In the genomic region with DNA sequence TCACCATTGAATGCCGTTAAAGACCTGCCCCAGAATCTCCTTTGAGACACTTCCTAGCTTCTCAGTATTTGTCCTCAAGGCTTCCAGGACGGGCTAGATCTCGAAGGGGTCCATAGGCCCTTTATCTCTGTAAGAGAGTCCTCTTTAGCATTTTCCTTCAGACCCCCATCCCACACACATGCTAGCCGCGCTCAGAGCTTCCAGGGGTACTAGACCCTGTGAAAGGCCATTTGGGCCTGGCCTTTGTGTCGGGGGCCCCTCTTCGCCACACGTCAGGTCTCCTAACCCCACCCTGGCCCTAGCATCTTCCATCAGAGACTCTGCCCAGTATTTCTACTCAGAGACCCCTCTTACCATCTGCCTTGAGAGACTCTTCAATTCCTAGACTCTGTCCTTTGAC, we compare ENCODE assay signal across 7 cellular contexts. TPM values are rescaled to one million over a fixed set of nuclear protein-coding genes. Genes with fewer than 3 reads are reported as not detected.
DNase-seq lines count a peak whose midpoint lies in the region; ATAC-seq and TF ChIP-seq lines count a peak whose summit lies in the region.

No MANE protein-coding gene starts in this region.

- H3K36me3 Mint-ChIP-seq in HFFc6 (ENCODE audit: low read depth) = peaks cover 20% of the 10 kb centered on the region; the same call in 1 of the 2 replicates
- peaks cover 12 to 16% of the 10 kb centered on the region in 2 donors for H3K36me3 Mint-ChIP-seq in activated T-cell treated with anti-CD3 and anti-CD28 coated beads, Interleukin-2, amount 50 U/mL, for 72 hours (ENCODE audit: insufficient read depth in 2 of 2)
- peaks cover 8 to 39% of the 10 kb centered on the region in 2 donors for H3K36me3 Mint-ChIP-seq in stimulated activated naive B cell treated with anti-CD40 and anti-IgM and Interleukin-4, amounts not matched to agents 10 μg/mL and 1 μg/mL and 100 μg/mL, for 72 hours

- H3K27me3 Mint-ChIP-seq in HFFc6 (ENCODE audit: insufficient read depth) = no peaks in the 10 kb centered on the region; the same call in none of the 2 replicates
- H3K27me3 Mint-ChIP-seq in activated T-cell treated with anti-CD3 and anti-CD28 coated beads, Interleukin-2, amount 50 U/mL, for 72 hours (ENCODE audit: low read depth) = no peaks in the 10 kb centered on the region
- no peaks in the 10 kb centered on the region for H3K27me3 Mint-ChIP-seq in stimulated activated naive B cell treated with anti-CD40 and anti-IgM and Interleukin-4, amounts not matched to agents 10 μg/mL and 1 μg/mL and 100 μg/mL, for 72 hours

- peak overlapping the region; percentile 97 for H3K4me3 Mint-ChIP-seq in HFFc6
- H3K4me3 Mint-ChIP-seq in activated T-cell treated with anti-CD3 and anti-CD28 coated beads, Interleukin-2, amount 50 U/mL, for 72 hours = peak overlapping the region; percentile 98
- H3K4me3 Mint-ChIP-seq in stimulated activated naive B cell treated with anti-CD40 and anti-IgM and Interleukin-4, amounts not matched to agents 10 μg/mL and 1 μg/mL and 100 μg/mL, for 72 hours = peak overlapping the region; percentile 89 to 97

- H3K9me3 Mint-ChIP-seq in HFFc6 = no peaks in the 10 kb centered on the region
- H3K9me3 Mint-ChIP-seq in activated T-cell treated with anti-CD3 and anti-CD28 coated beads, Interleukin-2, amount 50 U/mL, for 72 hours = no peaks in the 10 kb centered on the region
- H3K9me3 Mint-ChIP-seq in stimulated activated naive B cell treated with anti-CD40 and anti-IgM and Interleukin-4, amounts not matched to agents 10 μg/mL and 1 μg/mL and 100 μg/mL, for 72 hours = no peaks in the 10 kb centered on the region

- DNase-seq in HFFc6 (no peak), SW480 (ENCODE audit: low spot score) (no peak)
- DNase-seq in activated T-cell treated with anti-CD3 and anti-CD28 coated beads, Interleukin-2, amount 50 U/mL, for 72 hours = no peak
- DNase-seq in stimulated activated naive B cell treated with anti-CD40 and anti-IgM and Interleukin-4, amounts not matched to agents 10 μg/mL and 1 μg/mL and 100 μg/mL, for 72 hours = no peak
- no peak for DNase-seq in stimulated activated CD4-positive, alpha-beta T cell treated with anti-CD3 and anti-CD28 coated beads, Interleukin-12 subunit alpha, Interleukin-12 subunit beta, amount 100 ng/mL, for 4 hours

- TF ChIP-seq CTCF in HFFc6 (IDR thresholded peaks at IDR 0.05) = no peak

- H3K27ac Mint-ChIP-seq in HFFc6 = peak overlapping the region; percentile 98
- peak overlapping the region; percentile 98 for H3K27ac Mint-ChIP-seq in activated T-cell treated with anti-CD3 and anti-CD28 coated beads, Interleukin-2, amount 50 U/mL, for 72 hours
- peak overlapping the region; percentile 99 for H3K27ac Mint-ChIP-seq in stimulated activated naive B cell treated with anti-CD40 and anti-IgM and Interleukin-4, amounts not matched to agents 10 μg/mL and 1 μg/mL and 100 μg/mL, for 72 hours

- ATAC-seq in activated T-cell treated with anti-CD3 and anti-CD28 coated beads, Interleukin-2, amount 50 U/mL, for 72 hours (replicated peaks in 1 of 2) = no peak
- ATAC-seq in stimulated activated naive B cell treated with anti-CD40 and anti-IgM and Interleukin-4, amounts not matched to agents 10 μg/mL and 1 μg/mL and 100 μg/mL, for 72 hours (replicated peaks) = no peak
- no peak for ATAC-seq in HG02884 (IDR thresholded peaks at IDR 0.05; ENCODE audit: unreplicated experiment)

- H3K4me1 Mint-ChIP-seq in HFFc6 (ENCODE audit: low read depth) = peaks cover 47% of the 10 kb centered on the region
- H3K4me1 Mint-ChIP-seq in activated T-cell treated with anti-CD3 and anti-CD28 coated beads, Interleukin-2, amount 50 U/mL, for 72 hours (ENCODE audit: low read depth) = peaks cover 61% of the 10 kb centered on the region
- H3K4me1 Mint-ChIP-seq in stimulated activated naive B cell treated with anti-CD40 and anti-IgM and Interleukin-4, amounts not matched to agents 10 μg/mL and 1 μg/mL and 100 μg/mL, for 72 hours = peaks cover 52 to 55% of the 10 kb centered on the region in 2 donors

- peak overlapping the region; percentile 77 for H3K4me3 ChIP-seq in iPS-11a (ENCODE audit: low read depth, low read length)

RNA-seq across cellular contexts. Expression of a gene that starts 0.8 kb away (rescaled TPM):
- 100 to 1,000 TPM; 268 to 291 (median 282) TPM for total RNA-seq in HFFc6 (2021; fragmentation: NEBNext Ultra II Directional; extraction: Animal tissue kit (Norgen Biotek cat#: 25700))
- 100 to 1,000 TPM; 160 to 197 TPM for total RNA-seq in activated T-cell treated with anti-CD3 and anti-CD28 coated beads, Interleukin-2, amount 50 U/mL, for 72 hours

RNA-seq across cellular contexts. Expression of a gene that starts 24.1 kb away (rescaled TPM):
- total RNA-seq in HFFc6 (2021; fragmentation: NEBNext Ultra II Directional; extraction: Animal tissue kit (Norgen Biotek cat#: 25700)) = 100 to 1,000 TPM; 106 to 128 (median 114) TPM
- 10 to 100 TPM; 82.2 to 88.6 TPM for total RNA-seq in activated T-cell treated with anti-CD3 and anti-CD28 coated beads, Interleukin-2, amount 50 U/mL, for 72 hours

RNA-seq across cellular contexts. Expression of a gene that starts 38.4 kb away (rescaled TPM):
- total RNA-seq in HFFc6 (2021; fragmentation: NEBNext Ultra II Directional; extraction: Animal tissue kit (Norgen Biotek cat#: 25700)) = 10 to 100 TPM; 55.2 to 68.7 (median 62.8) TPM
- total RNA-seq in activated T-cell treated with anti-CD3 and anti-CD28 coated beads, Interleukin-2, amount 50 U/mL, for 72 hours = 10 to 100 TPM; 60.4 to 85.6 TPM

RNA-seq across cellular contexts. Expression of a gene that starts 49.4 kb away (rescaled TPM):
- total RNA-seq in HFFc6 (2021; fragmentation: NEBNext Ultra II Directional; extraction: Animal tissue kit (Norgen Biotek cat#: 25700)) = 10 to 100 TPM; 38.8 to 44.3 (median 41.7) TPM
- 10 to 100 TPM; 71.6 to 82.4 TPM for total RNA-seq in activated T-cell treated with anti-CD3 and anti-CD28 coated beads, Interleukin-2, amount 50 U/mL, for 72 hours

RNA-seq across cellular contexts. Expression of a gene that starts 49.9 kb away (rescaled TPM):
- 10 to 100 TPM; 80.0 to 88.8 (median 84.4) TPM for total RNA-seq in HFFc6 (2021; fragmentation: NEBNext Ultra II Directional; extraction: Animal tissue kit (Norgen Biotek cat#: 25700))
- 10 to 100 TPM; 66.7 to 84.3 TPM for total RNA-seq in activated T-cell treated with anti-CD3 and anti-CD28 coated beads, Interleukin-2, amount 50 U/mL, for 72 hours
